In genomic region chr3:47162695-47163022, GRCh38 we compare ENCODE assay signal across 8 cellular contexts. TPM values are rescaled to one million over a fixed set of nuclear protein-coding genes. Genes with fewer than 3 reads are reported as not detected.
DNase-seq lines count a peak whose midpoint lies in the region; ATAC-seq and TF ChIP-seq lines count a peak whose summit lies in the region.

No MANE protein-coding gene starts in this region.

- no peaks in the 10 kb centered on the region for H3K9me3 Mint-ChIP-seq in memory B cell

- H3K79me2 ChIP-seq in KMS-11 (ENCODE audit: insufficient read depth, low read depth): peaks cover 54% of the 10 kb centered on the region

- peak overlapping the region; percentile 82 for H3K9ac ChIP-seq in KMS-11

- intact Hi-C loops in breast epithelium (cut with DNase I; ENCODE audit: low total_unique reads): no loop called here

- no peaks in the 10 kb centered on the region for H3K9me3 ChIP-seq in breast epithelium

- peaks cover 36% of the 10 kb centered on the region for H3K4me1 Mint-ChIP-seq in memory B cell

- peak overlapping the region; percentile 92 for H3K4me3 Mint-ChIP-seq in memory B cell

- TF ChIP-seq CTCF in C4-2B (conservative IDR thresholded peaks at IDR 0.05): no peak
- TF ChIP-seq CTCF in KMS-11 (conservative IDR thresholded peaks at IDR 0.05; ENCODE audit: low read depth, low read length): no peak
- TF ChIP-seq CTCF in breast epithelium (IDR thresholded peaks at IDR 0.05): no peak

- peaks cover 4% of the 10 kb centered on the region; the same call in 1 of the 2 replicates for H4K20me1 ChIP-seq in KMS-11 (ENCODE audit: insufficient read depth)

- H3K36me3 ChIP-seq in KMS-11 (ENCODE audit: insufficient read depth): no peaks in the 10 kb centered on the region
- no peaks in the 10 kb centered on the region for H3K36me3 ChIP-seq in breast epithelium

- H3K4me3 ChIP-seq in KMS-11 (IDR thresholded peaks at IDR 0.05; ENCODE audit: insufficient read depth, low read depth, low read length) (no peak overlapping the region), breast epithelium (peak overlapping the region; percentile 94 to 99 (median 97))

- H2AFZ ChIP-seq in KMS-11 (ENCODE audit: low read depth): no peak overlapping the region

- peak overlapping the region; percentile 96 for H3K27ac ChIP-seq in C4-2B
- H3K27ac ChIP-seq in KMS-11: peak overlapping the region; percentile 87
- peak overlapping the region; percentile 98 for H3K27ac ChIP-seq in breast epithelium

- ATAC-seq in memory B cell (ENCODE audit: low read depth) (no peak), GM18861 (IDR thresholded peaks at IDR 0.05; ENCODE audit: unreplicated experiment) (no peak), HG03196 (IDR thresholded peaks at IDR 0.05; ENCODE audit: unreplicated experiment) (no peak)

- H3K27me3 ChIP-seq in KMS-11 (ENCODE audit: insufficient read depth, low read depth) (no peaks in the 10 kb centered on the region), breast epithelium (no peaks in the 10 kb centered on the region)

- H3K4me1 ChIP-seq in KMS-11 (ENCODE audit: low read depth, poor library complexity, severe bottlenecking) (peaks cover 52% of the 10 kb centered on the region), breast epithelium (peaks cover 0 to 15% of the 10 kb centered on the region in 2 donors)

- DNase-seq in breast epithelium (ENCODE audit: low spot score in 2 of 2) (no peak), memory B cell (ENCODE audit: low spot score in 2 of 2) (no peak), activated gamma-delta T cell (lab: John Stamatoyannopoulos, UW) (no peak), H4 (ENCODE audit: low spot score) (no peak)

- no peaks in the 10 kb centered on the region for H3K27me3 Mint-ChIP-seq in memory B cell

- peak overlapping the region; percentile 76 for H3K4me2 ChIP-seq in KMS-11

- H3K27ac Mint-ChIP-seq in memory B cell: peak overlapping the region; percentile 91

- H3K36me3 Mint-ChIP-seq in memory B cell: peaks cover 7% of the 10 kb centered on the region

- TF ChIP-seq POLR2A in breast epithelium (IDR thresholded peaks at IDR 0.05): no peak

RNA-seq across cellular contexts. Expression of gene SETD2, which starts 1.3 kb away (rescaled TPM):
- 10 to 100 TPM; 59.8 to 87.8 (median 74.4) TPM for total RNA-seq in breast epithelium
- total RNA-seq in H4 (2014; rRNA removed; shearing (Covaris generic)): 9.3 and 9.5 TPM in 2 replicates
